Comparison of ENCODE assay signal across 10 cellular contexts in genomic region chr4:88230953-88231835, GRCh38. TPM values are rescaled to one million over a fixed set of nuclear protein-coding genes. Genes with fewer than 3 reads are reported as not detected.
DNase-seq lines count a peak whose midpoint lies in the region; ATAC-seq and TF ChIP-seq lines count a peak whose summit lies in the region.
"Had no signal": no experiment of that assay in that cellular context is flagged by ENCODE, and none has a peak within 500 bp of the region (broad histone marks: within the 10 kb centered on the region; RNA-seq: fewer than 3 reads in every experiment).

No MANE protein-coding gene starts in this region.

- H3K27me3 Mint-ChIP-seq in neural progenitor cell (ENCODE audit: insufficient read depth, low read depth): no peaks in the 10 kb centered on the region

- H3K27ac Mint-ChIP-seq in neural progenitor cell: no peak overlapping the region

- no peaks in the 10 kb centered on the region for H3K27me3 ChIP-seq in neural progenitor cell

- H3K4me3 ChIP-seq in WI38 (ENCODE audit: low read depth, low read length) (peak overlapping the region; percentile 21), fibroblast of pulmonary artery (replicated peaks; ENCODE audit: low read depth, low read length) (peak overlapping the region; percentile 36), neural progenitor cell (no peak overlapping the region)

- peak; percentile 44 for DNase-seq in AG20443 (ENCODE audit: low spot score)
- peak; percentile 38 for DNase-seq in fibroblast of pulmonary artery (ENCODE audit: low read depth)
- no peak for DNase-seq in neural progenitor cell (ENCODE audit: low spot score)
- DNase-seq in putamen (ENCODE audit: low spot score): no peak
- no peak for DNase-seq in omental fat pad (ENCODE audit: low spot score)
- no peak for DNase-seq in stimulated activated CD4-positive, alpha-beta T cell treated with anti-CD3 and anti-CD28 coated beads, Interleukin-2, amount 100 ng/mL, for 24 hours
- no peak for DNase-seq in DMS79 treated with DMSO at 0.1 percent for 48 hours (lab: John Stamatoyannopoulos, UW)
- DNase-seq: DMS79, NCI-H82 had no signal

- no peaks in the 10 kb centered on the region for H3K9me3 ChIP-seq in neural progenitor cell (ENCODE audit: low read depth)

- no peak overlapping the region for H3K9ac ChIP-seq in neural progenitor cell

- H3K79me2 ChIP-seq in neural progenitor cell (ENCODE audit: low read depth): no peaks in the 10 kb centered on the region

- H3K4me2 ChIP-seq in neural progenitor cell: no peak overlapping the region

- no peaks in the 10 kb centered on the region for H3K4me1 ChIP-seq in neural progenitor cell

- ATAC-seq in omental fat pad (ENCODE audit: low FRiP score): no peak

- H3K27ac ChIP-seq in neural progenitor cell: no peak overlapping the region

- H3K9me3 Mint-ChIP-seq in neural progenitor cell: peaks cover 7% of the 10 kb centered on the region

- H3K4me1 Mint-ChIP-seq in neural progenitor cell: no peaks in the 10 kb centered on the region

- H3K36me3 ChIP-seq in neural progenitor cell: no peaks in the 10 kb centered on the region

- H3F3A ChIP-seq in neural progenitor cell (ENCODE audit: low read depth): no peaks in the 10 kb centered on the region

- no peak overlapping the region for H3K4me3 Mint-ChIP-seq in neural progenitor cell

- H3K36me3 Mint-ChIP-seq in neural progenitor cell: no peaks in the 10 kb centered on the region

- no peak for TF ChIP-seq CTCF in WI38 (IDR thresholded peaks at IDR 0.05; ENCODE audit: low read depth, low read length)
- TF ChIP-seq CTCF in fibroblast of pulmonary artery (IDR thresholded peaks at IDR 0.05; ENCODE audit: low read length, missing control alignments): no peak
- no peak for TF ChIP-seq CTCF in neural progenitor cell (IDR thresholded peaks at IDR 0.05)
- TF ChIP-seq CTCF in omental fat pad (IDR thresholded peaks at IDR 0.05): no peak

- peak overlapping the region; percentile 98 for H2AFZ ChIP-seq in neural progenitor cell (replicated peaks)

- no peaks in the 10 kb centered on the region for H4K20me1 ChIP-seq in neural progenitor cell (ENCODE audit: low read depth)

RNA-seq across cellular contexts. Expression of gene PPM1K, which starts 53.2 kb away (rescaled TPM):
- total RNA-seq in neural progenitor cell (ENCODE audit: low replicate concordance) (6.4 and 7.3 TPM in 2 replicates), omental fat pad (10 to 100 TPM; 13.0 to 18.4 (median 13.9) TPM)

Comparison
In these comparisons a context has a peak if more than half of its experiments do, and no peak if none do; other contexts are left out.
1. DNase-seq: peak in AG20443 (single experiment) and fibroblast of pulmonary artery (single experiment); none in neural progenitor cell (single experiment), putamen (single experiment), omental fat pad (single experiment), stimulated activated CD4-positive, alpha-beta T cell treated with anti-CD3 and anti-CD28 coated beads, Interleukin-2, amount 100 ng/mL, for 24 hours (0 of 2) and DMS79 treated with DMSO at 0.1 percent for 48 hours (single experiment).